Comparison of ENCODE assay signal across 8 cellular contexts in genomic region chr1:155079210-155079486, GRCh38. TPM values are rescaled to one million over a fixed set of nuclear protein-coding genes. Genes with fewer than 3 reads are reported as not detected.
DNase-seq lines count a peak whose midpoint lies in the region; ATAC-seq and TF ChIP-seq lines count a peak whose summit lies in the region.

No MANE protein-coding gene starts in this region.

- no peak overlapping the region for H3K18ac ChIP-seq in H9 (ENCODE audit: insufficient read length, low read depth, low read length)

- H3K4me2 ChIP-seq in H9 (ENCODE audit: insufficient read depth, insufficient read length, low read length) (peak overlapping the region; percentile 79), skeletal muscle satellite cell (ENCODE audit: low read length) (peak overlapping the region; percentile 72)

- H3K56ac ChIP-seq in H9 (ENCODE audit: insufficient read length, low read depth, low read length) = no peak overlapping the region

- H3K9ac ChIP-seq in H9 (ENCODE audit: extremely low read depth, insufficient read length, low read length) = no peak overlapping the region
- H3K9ac ChIP-seq in skeletal muscle satellite cell (ENCODE audit: low read depth, low read length) = no peak overlapping the region

- no peak overlapping the region for H4K8ac ChIP-seq in H9 (replicated peaks; ENCODE audit: insufficient read length, low read depth, low read length)

- H3K4me3 ChIP-seq in WI38 (ENCODE audit: low read depth, low read length) (peak overlapping the region; percentile 31), fibroblast of villous mesenchyme (ENCODE audit: low read depth, low read length) (peak overlapping the region; percentile 51), skeletal muscle satellite cell (ENCODE audit: low read length) (no peak overlapping the region)

- H3K27me3 ChIP-seq in H9 (ENCODE audit: insufficient read depth, low read length) (peaks cover 50% of the 10 kb centered on the region), skeletal muscle satellite cell (ENCODE audit: control insufficient read depth, insufficient read depth, low read length) (peaks cover 50% of the 10 kb centered on the region)

- no peaks in the 10 kb centered on the region for H4K20me1 ChIP-seq in H9 (ENCODE audit: control insufficient read depth, insufficient read depth, insufficient read length)

- H3K4me3 Mint-ChIP-seq in H9 = peak overlapping the region; percentile 60 to 81

- H3K4me1 ChIP-seq in H9 (ENCODE audit: insufficient read depth, low read length) = no peaks in the 10 kb centered on the region
- peaks cover 30% of the 10 kb centered on the region for H3K4me1 ChIP-seq in skeletal muscle satellite cell (ENCODE audit: control insufficient read depth, insufficient read depth, low read length)

- peaks cover 0 to 6% of the 10 kb centered on the region in 2 experiments; a peak in 2 of 5 replicates for H3K9me3 Mint-ChIP-seq in H9

- no peak for ATAC-seq in GM19397 (IDR thresholded peaks at IDR 0.05; ENCODE audit: unreplicated experiment)

- WGBS in H9 (ENCODE audit: extremely low coverage, insufficient read length, low lambda C conversion rate) = no CpG with 5 or more reads among the region's 10 CpGs

- H2AFZ ChIP-seq in H9 (ENCODE audit: low read length) = no peak overlapping the region

- H3K79me2 ChIP-seq in H9 (ENCODE audit: insufficient read depth, low read length) = no peaks in the 10 kb centered on the region

- H3K79me1 ChIP-seq in H9 (ENCODE audit: insufficient read depth, low read depth, low read length, poor library complexity, severe bottlenecking) = no peaks in the 10 kb centered on the region

- no peak overlapping the region for H3K23ac ChIP-seq in H9 (ENCODE audit: insufficient read length, low read depth, low read length)

- no peaks in the 10 kb centered on the region for H3K36me3 Mint-ChIP-seq in H9 (ENCODE audit: insufficient read depth in 1 of 3, low read depth in 3 of 3)

- H2BK12ac ChIP-seq in H9 (ENCODE audit: insufficient read length, low read depth, low read length) = no peak overlapping the region

- H4K5ac ChIP-seq in H9 (ENCODE audit: insufficient read length, low read depth, low read length) = no peak overlapping the region

- no peak overlapping the region for H2BK20ac ChIP-seq in H9 (ENCODE audit: low read depth, low read length, poor library complexity, severe bottlenecking)

- peaks cover 21% of the 10 kb centered on the region for H3K23me2 ChIP-seq in H9 (ENCODE audit: insufficient read length, low read depth, low read length, poor library complexity, severe bottlenecking)

- no peak overlapping the region for H2BK5ac ChIP-seq in H9 (ENCODE audit: insufficient read length, low read length)

- H3K27me3 Mint-ChIP-seq in H9 (ENCODE audit: low read depth) = peaks cover 92% of the 10 kb centered on the region

- H4K91ac ChIP-seq in H9 (ENCODE audit: insufficient read length, low read depth, low read length) = no peak overlapping the region

- peaks cover 27 to 49% of the 10 kb centered on the region in 2 experiments for H3K4me1 Mint-ChIP-seq in H9

- intact Hi-C loops in posterior cingulate gyrus (cut with DNase I) = no loop called here

- H3K27ac ChIP-seq in H9 (ENCODE audit: insufficient read length, low read depth, low read length) = no peak overlapping the region

- no peak overlapping the region for H3K4ac ChIP-seq in H9 (ENCODE audit: low read depth, low read length)

- no peaks in the 10 kb centered on the region for H3K9me3 ChIP-seq in H9 (ENCODE audit: control insufficient read depth, low read depth, low read length)
- no peaks in the 10 kb centered on the region for H3K9me3 ChIP-seq in skeletal muscle satellite cell (replicated peaks; ENCODE audit: low read length)

- H2BK15ac ChIP-seq in H9 (ENCODE audit: low read depth, low read length) = no peak overlapping the region

- TF ChIP-seq CTCF in H9 (conservative IDR thresholded peaks at IDR 0.05) (no peak), WI38 (IDR thresholded peaks at IDR 0.05; ENCODE audit: low read depth, low read length) (no peak), fibroblast of villous mesenchyme (IDR thresholded peaks at IDR 0.05; ENCODE audit: insufficient read depth, low read depth, low read length) (no peak)

- no peak overlapping the region for H3K27ac Mint-ChIP-seq in H9

- no peak overlapping the region for H3K14ac ChIP-seq in H9 (ENCODE audit: insufficient read depth, low read length)

- H2AK5ac ChIP-seq in H9 (ENCODE audit: insufficient read length, low read length) = no peak overlapping the region

- no peak overlapping the region for H3T11ph ChIP-seq in H9 (ENCODE audit: low read length)

- H3K36me3 ChIP-seq in skeletal muscle satellite cell (ENCODE audit: insufficient read depth, low read length) = no peaks in the 10 kb centered on the region

- no peak overlapping the region for H2BK120ac ChIP-seq in H9 (ENCODE audit: low read depth, low read length, poor library complexity, severe bottlenecking)

- no peak for DNase-seq in H9
- DNase-seq in fibroblast of villous mesenchyme (ENCODE audit: low read depth) = no peak
- no peak for DNase-seq in posterior cingulate gyrus
- DNase-seq in COR-L47 (lab: John Stamatoyannopoulos, UW) = no peak
- DNase-seq in DMS79 (lab: John Stamatoyannopoulos, UW) = no peak

RNA-seq across cellular contexts. Expression of gene EFNA3, which starts 0.5 kb away (rescaled TPM):
- total RNA-seq in H9 (2021) (3.9 and 4.6 TPM in 2 replicates), fibroblast of villous mesenchyme (0.32 and 0.43 TPM in 2 replicates)
- total RNA-seq in skeletal muscle satellite cell (2012; rRNA removed) = 2.3 and 4.2 TPM in 2 replicates

RNA-seq across cellular contexts. Expression of gene EFNA4, which starts 15.6 kb away (rescaled TPM):
- total RNA-seq in H9 (2021) (11.7 and 11.8 TPM in 2 replicates), fibroblast of villous mesenchyme (2.6 and 3.9 TPM in 2 replicates)
- 1.8 and 2.4 TPM in 2 replicates for total RNA-seq in skeletal muscle satellite cell (2012; rRNA removed)

RNA-seq across cellular contexts. Expression of gene ADAM15, which starts 28.0 kb away (rescaled TPM):
- total RNA-seq in H9 (2021) (29.6 and 30.6 TPM in 2 replicates), fibroblast of villous mesenchyme (41.2 and 49.2 TPM in 2 replicates)
- total RNA-seq in skeletal muscle satellite cell (2012; rRNA removed) = 78.9 and 80.1 TPM in 2 replicates

RNA-seq across cellular contexts. Expression of gene DCST1, which starts 45.5 kb away (rescaled TPM):
- total RNA-seq in H9 (2021) (not detected in 2 replicates), fibroblast of villous mesenchyme (not detected in 2 replicates)
- not detected in 2 replicates for total RNA-seq in skeletal muscle satellite cell (2012; rRNA removed)

RNA-seq across cellular contexts. Expression of gene DCST2, which starts 45.6 kb away (rescaled TPM):
- total RNA-seq in H9 (2021) (0.35 and 0.44 TPM in 2 replicates), fibroblast of villous mesenchyme (not detected in 2 replicates)
- not detected in 2 replicates for total RNA-seq in skeletal muscle satellite cell (2012; rRNA removed)
